In genomic region chr17:58345500-58345899, GRCh38 we compare ENCODE assay signal across 18 cellular contexts. TPM values are rescaled to one million over a fixed set of nuclear protein-coding genes. Genes with fewer than 3 reads are reported as not detected.
DNase-seq lines count a peak whose midpoint lies in the region; ATAC-seq and TF ChIP-seq lines count a peak whose summit lies in the region.
"Had no signal": no experiment of that assay in that cellular context is flagged by ENCODE, and none has a peak within 500 bp of the region (broad histone marks: within the 10 kb centered on the region; RNA-seq: fewer than 3 reads in every experiment).

No MANE protein-coding gene starts in this region.

- no peaks in the 10 kb centered on the region for H3K9me3 ChIP-seq in neutrophil
- H3K9me3 ChIP-seq: body of pancreas, heart right ventricle, stomach had no signal

- H3K27ac Mint-ChIP-seq in T-helper 2 cell treated with Interferon-gamma antibody and Interleukin-4, amounts not matched to agents 5 μg/mL and 100 μg/mL, for 36 hours = peak overlapping the region; percentile 99
- H3K27ac Mint-ChIP-seq in activated T-helper 17 cell treated with anti-CD3 and anti-CD28 coated beads, Interleukin-2, amount 50 U/mL, for 72 hours = peak overlapping the region; percentile 100

- H3K27me3 ChIP-seq in HL-60 (ENCODE audit: insufficient read depth, poor library complexity, severe bottlenecking) = no peaks in the 10 kb centered on the region
- H3K27me3 ChIP-seq in neutrophil = no peaks in the 10 kb centered on the region
- H3K27me3 ChIP-seq: body of pancreas, dorsolateral prefrontal cortex, heart right ventricle, stomach had no signal

- peaks cover 64% of the 10 kb centered on the region for H3K4me1 Mint-ChIP-seq in T-helper 2 cell treated with Interferon-gamma antibody and Interleukin-4, amounts not matched to agents 5 μg/mL and 100 μg/mL, for 36 hours (ENCODE audit: low read depth)
- peaks cover 51% of the 10 kb centered on the region for H3K4me1 Mint-ChIP-seq in activated T-helper 17 cell treated with anti-CD3 and anti-CD28 coated beads, Interleukin-2, amount 50 U/mL, for 72 hours

- H3K9me3 Mint-ChIP-seq in T-helper 2 cell treated with Interferon-gamma antibody and Interleukin-4, amounts not matched to agents 5 μg/mL and 100 μg/mL, for 36 hours = no peaks in the 10 kb centered on the region
- H3K9me3 Mint-ChIP-seq in activated T-helper 17 cell treated with anti-CD3 and anti-CD28 coated beads, Interleukin-2, amount 50 U/mL, for 72 hours = no peaks in the 10 kb centered on the region

- H3K27me3 Mint-ChIP-seq in T-helper 2 cell treated with Interferon-gamma antibody and Interleukin-4, amounts not matched to agents 5 μg/mL and 100 μg/mL, for 36 hours (ENCODE audit: low read depth) = no peaks in the 10 kb centered on the region
- no peaks in the 10 kb centered on the region for H3K27me3 Mint-ChIP-seq in activated T-helper 17 cell treated with anti-CD3 and anti-CD28 coated beads, Interleukin-2, amount 50 U/mL, for 72 hours

- no peak for ATAC-seq in activated T-helper 17 cell treated with anti-CD3 and anti-CD28 coated beads, Interleukin-2, amount 50 U/mL, for 72 hours (replicated peaks)
- ATAC-seq: body of pancreas, SK-N-SH treated with all-trans-retinoic acid at 6 μM for 48 hours had no signal

- TF ChIP-seq CTCF in HL-60 (IDR thresholded peaks at IDR 0.05; ENCODE audit: insufficient read depth, low read length) = no peak
- TF ChIP-seq CTCF in neutrophil (IDR thresholded peaks at IDR 0.05) = no peak

- H3K4me1 ChIP-seq in neutrophil (ENCODE audit: control insufficient read depth in 1 of 2, insufficient read depth in 1 of 2, low read depth in 1 of 2, low read length in 1 of 2) = peaks cover 75 to 77% of the 10 kb centered on the region in 2 experiments
- H3K4me1 ChIP-seq: body of pancreas had no signal

- no peak overlapping the region; the same call in 1 of the 2 replicates for H3K4me3 ChIP-seq in HL-60 (replicated peaks; ENCODE audit: insufficient read depth, low read length)
- peak overlapping the region in 1 of 2 experiments; percentile 3 for H3K4me3 ChIP-seq in neutrophil (ENCODE audit: low read depth in 1 of 2, low read length in 1 of 2)
- H3K4me3 ChIP-seq: body of pancreas, dorsolateral prefrontal cortex had no signal

- peak overlapping the region; percentile 82 for H3K27ac ChIP-seq in HL-60 (replicated peaks)
- peak overlapping the region; percentile 100 for H3K27ac ChIP-seq in neutrophil

- H3K36me3 Mint-ChIP-seq in T-helper 2 cell treated with Interferon-gamma antibody and Interleukin-4, amounts not matched to agents 5 μg/mL and 100 μg/mL, for 36 hours (ENCODE audit: low read depth) = peaks cover 88% of the 10 kb centered on the region
- peaks cover 100% of the 10 kb centered on the region for H3K36me3 Mint-ChIP-seq in activated T-helper 17 cell treated with anti-CD3 and anti-CD28 coated beads, Interleukin-2, amount 50 U/mL, for 72 hours (ENCODE audit: low read depth)

- peaks cover 77% of the 10 kb centered on the region for H3K36me3 ChIP-seq in neutrophil

- peak overlapping the region; percentile 99 for H3K4me3 Mint-ChIP-seq in T-helper 2 cell treated with Interferon-gamma antibody and Interleukin-4, amounts not matched to agents 5 μg/mL and 100 μg/mL, for 36 hours
- H3K4me3 Mint-ChIP-seq in activated T-helper 17 cell treated with anti-CD3 and anti-CD28 coated beads, Interleukin-2, amount 50 U/mL, for 72 hours = peak overlapping the region; percentile 98

- no peak for DNase-seq in T-helper 2 cell treated with Interferon-gamma antibody and Interleukin-4, amounts not matched to agents 5 μg/mL and 100 μg/mL, for 36 hours (ENCODE audit: low spot score)
- no peak for DNase-seq in T-helper 2 cell
- no peak for DNase-seq in HL-60 (ENCODE audit: low read depth in 1 of 2, low spot score in 1 of 2)
- DNase-seq in NCI-H1092 (lab: John Stamatoyannopoulos, UW) = no peak
- no peak for DNase-seq in NCI-H345 (lab: John Stamatoyannopoulos, UW)
- no peak for DNase-seq in MV-4-11 (lab: John Stamatoyannopoulos, UW)
- DNase-seq: 8988T, body of pancreas, dorsolateral prefrontal cortex, GDM1, heart right ventricle, kidney, NCI-H2081, NCI-H526, stomach had no signal

RNA-seq across cellular contexts. Expression of gene SUPT4H1, which starts 6.5 kb away (rescaled TPM):
- total RNA-seq in activated T-helper 17 cell treated with anti-CD3 and anti-CD28 coated beads, Interleukin-2, amount 50 U/mL, for 72 hours = 100 to 1,000 TPM; 117 to 147 TPM

RNA-seq across cellular contexts. Expression of gene TSPOAP1, which starts 16.9 kb away (rescaled TPM):
- total RNA-seq in activated T-helper 17 cell treated with anti-CD3 and anti-CD28 coated beads, Interleukin-2, amount 50 U/mL, for 72 hours = 100 to 1,000 TPM in 1 of 2 donors, 10 to 100 TPM in 1; 97.2 to 107 TPM
